ENCODE assay signal across 25 cellular contexts in the genomic region with DNA sequence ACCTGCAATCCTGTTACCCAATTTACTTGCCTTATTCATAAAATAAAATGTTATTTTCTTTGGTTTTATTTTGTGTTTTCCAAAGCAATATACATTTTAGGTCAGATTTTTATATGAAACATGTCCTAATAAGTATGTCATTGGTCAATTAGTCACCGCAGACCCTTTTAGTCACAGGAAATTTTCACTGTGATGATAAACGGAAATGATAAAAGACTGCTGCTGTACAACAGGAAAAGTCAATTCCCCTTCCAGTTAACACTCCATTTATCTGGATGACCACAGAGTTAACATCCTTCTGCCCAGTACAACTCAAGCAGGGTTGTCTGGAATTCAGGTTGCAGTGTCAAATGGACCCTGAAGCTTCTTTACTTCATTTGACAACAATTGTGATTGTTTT.
"Had no signal": no experiment of that assay in that cellular context is flagged by ENCODE, and none has a peak within 500 bp of the region (broad histone marks: within the 10 kb centered on the region; RNA-seq: fewer than 3 reads in every experiment).

No MANE protein-coding gene starts in this region.

- H3K4me1 ChIP-seq: stomach, suprapubic skin, tibial nerve had no signal

- H3K9me3 ChIP-seq: stomach, suprapubic skin, tibial nerve had no signal

- H3K27ac ChIP-seq: stomach, suprapubic skin, tibial nerve, VCaP had no signal

- FAIRE-seq: endometrium, small intestine had no signal

- DNase-seq: activated CD4-positive, alpha-beta T cell treated with anti-CD3 and anti-CD28 coated beads, Interleukin-2, amount 10 ng/mL, durations not matched to agents 7 days and 5 days; activated CD8-positive, alpha-beta memory T cell treated with anti-CD3 and anti-CD28 coated beads, Interleukin-2, amount 10 ng/mL, durations not matched to agents 7 days and 5 days; activated CD8-positive, alpha-beta T cell treated with anti-CD3 and anti-CD28 coated beads for 36 hours; activated effector memory CD4-positive, alpha-beta T cell treated with anti-CD3 and anti-CD28 coated beads, Interleukin-2, amount 50 U/mL, for 16 hours; activated T-cell treated with anti-CD3 and anti-CD28 coated beads for 4 hours; anterior cingulate cortex; caudate nucleus; effector CD4-positive, alpha-beta T cell; foreskin melanocyte; hippocampal formation; left ventricle myocardium superior; mammary epithelial cell; midbrain; natural killer cell; small intestine; stimulated activated CD4-positive, alpha-beta T cell treated with anti-CD3 and anti-CD28 coated beads, Interleukin-15, amount 100 ng/mL, for 24 hours; stomach; T-helper 9 cell had no signal

- H3K36me3 ChIP-seq: stomach, suprapubic skin, tibial nerve had no signal

- ATAC-seq: activated CD4-positive, CD25-positive, alpha-beta regulatory T cell treated with anti-CD3 and anti-CD28 coated beads, Interleukin-2, amount 50 U/mL, for 24 hours; activated CD8-positive, alpha-beta memory T cell treated with anti-CD3 and anti-CD28 coated beads, Interleukin-2, amount 10 ng/mL, durations not matched to agents 7 days and 5 days; activated CD8-positive, alpha-beta T cell treated with anti-CD3 and anti-CD28 coated beads for 36 hours; left ventricle myocardium superior; natural killer cell; sciatic nerve; stimulated activated memory B cell treated with anti-CD40 and anti-IgM and Interleukin-4, amounts not matched to agents 10 μg/mL and 1 μg/mL and 100 μg/mL, for 72 hours had no signal

- H3K4me3 ChIP-seq: stomach, suprapubic skin, tibial nerve had no signal

- H3K27me3 ChIP-seq: stomach, suprapubic skin, tibial nerve had no signal
